Comparison of ENCODE assay signal across 1 cellular context in the genomic region with DNA sequence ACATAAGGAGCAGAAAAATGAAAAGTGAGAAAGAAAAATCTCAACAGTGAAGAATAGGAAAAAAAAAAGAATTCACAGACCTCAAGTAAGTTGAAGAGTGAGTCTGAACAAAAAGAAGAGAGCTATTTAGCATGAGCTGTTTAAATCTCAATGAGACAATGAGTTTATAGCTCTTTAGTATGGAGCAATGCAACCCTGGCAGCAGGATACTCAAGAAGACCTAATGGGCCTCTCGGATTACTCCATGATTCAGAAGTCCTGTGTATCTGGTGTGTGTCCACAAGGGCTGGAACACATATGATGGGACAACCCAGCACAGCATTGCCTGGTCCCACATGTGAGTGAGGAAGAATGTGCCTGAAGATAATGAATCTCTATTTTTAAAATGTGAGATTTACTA.
TF ChIP-seq lines count a peak whose summit lies in the region.

No MANE protein-coding gene starts in this region.

TF ChIP-seq in H1, 55 proteins besides CTCF, POLR2A, EP300 and RAD21:
- TF ChIP-seq TCF12 (IDR thresholded peaks at IDR 0.05; ENCODE audit: low read depth, low read length) (no peak), YY1 (IDR thresholded peaks at IDR 0.05; ENCODE audit: low read depth, low read length) (no peak), EZH2 (IDR thresholded peaks at IDR 0.05; ENCODE audit: low read depth, low read length, severe bottlenecking) (no peak), CBX8 (IDR thresholded peaks at IDR 0.05; ENCODE audit: borderline replicate concordance, low read depth, low read length) (no peak), KDM4A (IDR thresholded peaks at IDR 0.05; ENCODE audit: low read depth, low read length, severe bottlenecking) (no peak), CHD1 (IDR thresholded peaks at IDR 0.05; ENCODE audit: low read depth, low read length) (no peak), JUN (IDR thresholded peaks at IDR 0.05; ENCODE audit: low read depth, low read length) (no peak), BRCA1 (IDR thresholded peaks at IDR 0.05; ENCODE audit: low read depth, low read length) (no peak), TEAD4 (IDR thresholded peaks at IDR 0.05; ENCODE audit: low read depth, low read length) (no peak)
- TF ChIP-seq, protein P1, sequence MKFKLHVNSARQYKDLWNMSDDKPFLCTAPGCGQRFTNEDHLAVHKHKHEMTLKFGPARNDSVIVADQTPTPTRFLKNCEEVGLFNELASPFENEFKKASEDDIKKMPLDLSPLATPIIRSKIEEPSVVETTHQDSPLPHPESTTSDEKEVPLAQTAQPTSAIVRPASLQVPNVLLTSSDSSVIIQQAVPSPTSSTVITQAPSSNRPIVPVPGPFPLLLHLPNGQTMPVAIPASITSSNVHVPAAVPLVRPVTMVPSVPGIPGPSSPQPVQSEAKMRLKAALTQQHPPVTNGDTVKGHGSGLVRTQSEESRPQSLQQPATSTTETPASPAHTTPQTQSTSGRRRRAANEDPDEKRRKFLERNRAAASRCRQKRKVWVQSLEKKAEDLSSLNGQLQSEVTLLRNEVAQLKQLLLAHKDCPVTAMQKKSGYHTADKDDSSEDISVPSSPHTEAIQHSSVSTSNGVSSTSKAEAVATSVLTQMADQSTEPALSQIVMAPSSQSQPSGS (IDR thresholded peaks at IDR 0.05; ENCODE audit: low read length): no peak
